ENCODE assay signal across 1 cellular context in genomic region chr7:106273009-106273695, GRCh38.
TF ChIP-seq lines count a peak whose summit lies in the region.

No MANE protein-coding gene starts in this region.

TF ChIP-seq in HepG2, 621 proteins besides CTCF, POLR2A, EP300 and RAD21 (continued from another document):
- TF ChIP-seq, protein P1, sequence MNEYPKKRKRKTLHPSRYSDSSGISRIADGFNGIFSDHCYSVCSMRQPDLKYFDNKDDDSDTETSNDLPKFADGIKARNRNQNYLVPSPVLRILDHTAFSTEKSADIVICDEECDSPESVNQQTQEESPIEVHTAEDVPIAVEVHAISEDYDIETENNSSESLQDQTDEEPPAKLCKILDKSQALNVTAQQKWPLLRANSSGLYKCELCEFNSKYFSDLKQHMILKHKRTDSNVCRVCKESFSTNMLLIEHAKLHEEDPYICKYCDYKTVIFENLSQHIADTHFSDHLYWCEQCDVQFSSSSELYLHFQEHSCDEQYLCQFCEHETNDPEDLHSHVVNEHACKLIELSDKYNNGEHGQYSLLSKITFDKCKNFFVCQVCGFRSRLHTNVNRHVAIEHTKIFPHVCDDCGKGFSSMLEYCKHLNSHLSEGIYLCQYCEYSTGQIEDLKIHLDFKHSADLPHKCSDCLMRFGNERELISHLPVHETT (CRISPR knock-in tag; conservative IDR thresholded peaks at IDR 0.05), result no peak
- TF ChIP-seq SOX5 (CRISPR knock-in tag; IDR thresholded peaks at IDR 0.05; ENCODE audit: borderline replicate concordance) (no peak), JDP2 (CRISPR knock-in tag; IDR thresholded peaks at IDR 0.05; ENCODE audit: borderline replicate concordance) (no peak), ARID5B (CRISPR knock-in tag; IDR thresholded peaks at IDR 0.05) (no peak), ZNF567 (CRISPR knock-in tag; IDR thresholded peaks at IDR 0.05; ENCODE audit: borderline replicate concordance) (no peak), EZH2 (conservative IDR thresholded peaks at IDR 0.05; ENCODE audit: low read depth, low read length) (no peak), TSC22D2 (CRISPR knock-in tag; IDR thresholded peaks at IDR 0.05; ENCODE audit: borderline replicate concordance) (no peak), DMTF1 (CRISPR knock-in tag; IDR thresholded peaks at IDR 0.05) (no peak)
